ENCODE assay signal across 8 cellular contexts in the genomic region with DNA sequence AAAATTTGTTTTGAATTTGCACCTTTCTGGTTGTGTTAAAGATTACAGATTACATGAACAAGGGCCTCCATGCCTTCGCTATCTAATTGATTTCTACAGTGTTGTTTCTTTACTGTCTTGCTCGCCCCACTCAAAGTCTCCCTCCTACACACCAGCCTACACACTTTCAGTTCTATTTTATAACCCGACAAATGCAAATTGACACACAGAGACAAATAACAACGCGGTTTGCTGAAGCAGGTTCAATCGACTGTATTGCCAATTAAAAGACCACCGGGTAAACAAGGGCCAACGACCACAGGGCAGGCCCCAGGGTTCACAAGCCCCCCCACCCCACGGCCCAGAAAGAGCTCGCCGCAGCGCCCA. TPM values are rescaled to one million over a fixed set of nuclear protein-coding genes. Genes with fewer than 3 reads are reported as not detected.
A peak's percentile ranks its signal among the peaks of the same experiment; 100 is the strongest.
DNase-seq lines count a peak whose midpoint lies in the region; ATAC-seq and TF ChIP-seq lines count a peak whose summit lies in the region.

No MANE protein-coding gene starts in this region.

- H4K20me1 ChIP-seq in IMR-90 (ENCODE audit: insufficient read depth, low read length): peaks cover 48% of the 10 kb centered on the region

- CTCF ChIA-PET in IMR-90 (lab: Yijun Ruan, JAX): interaction anchor here (0.6 kb wide), 1 partner anchor 8 kb away, joined by 3 read pairs; no protein-coding TSS in a partner anchor

- H2AK9ac ChIP-seq in IMR-90 (replicated peaks; ENCODE audit: low read depth, low read length, poor library complexity): peak overlapping the region; percentile 20

- H4K91ac ChIP-seq in IMR-90 (ENCODE audit: insufficient read depth, low read depth, low read length): no peak overlapping the region

- peaks cover 20 to 41% of the 10 kb centered on the region in 2 experiments for H3K79me1 ChIP-seq in IMR-90 (ENCODE audit: low read depth in 1 of 2, low read length in 2 of 2)

- no peak overlapping the region for H2BK20ac ChIP-seq in IMR-90 (ENCODE audit: low read depth, low read length)

- peak overlapping the region; percentile 93 for H3K4me2 ChIP-seq in IMR-90 (ENCODE audit: low read depth, low read length)

- peak overlapping the region; percentile 70 for H3K23ac ChIP-seq in IMR-90 (ENCODE audit: low read depth, low read length)

- H2BK5ac ChIP-seq in IMR-90 (ENCODE audit: low read depth, low read length, poor library complexity, severe bottlenecking): peak overlapping the region; percentile 18

- 0% methylated on average over 8 of the region's 12 CpGs; no CpG with 5 or more reads in 1 of the 2 experiments for WGBS in IMR-90 (ENCODE audit: extremely low coverage in 2 of 2, insufficient read length in 1 of 2), 2 experiments

- peak overlapping the region; percentile 73 for H3K14ac ChIP-seq in IMR-90 (replicated peaks; ENCODE audit: low read depth, low read length)

- no peaks in the 10 kb centered on the region for H3K9me3 ChIP-seq in IMR-90 (ENCODE audit: control insufficient read depth, insufficient read depth, low read length)
- no peaks in the 10 kb centered on the region for H3K9me3 ChIP-seq in muscle layer of colon (ENCODE audit: low read length)

- peak overlapping the region; percentile 95 for H2AFZ ChIP-seq in IMR-90 (replicated peaks; ENCODE audit: low read length, poor library complexity)

- no peak overlapping the region for H2BK120ac ChIP-seq in IMR-90 (ENCODE audit: low read depth, low read length)

- peak overlapping the region; percentile 85 for H3K9ac ChIP-seq in IMR-90 (ENCODE audit: low read depth, low read length)
- peak overlapping the region; percentile 63 for H3K9ac ChIP-seq in muscle layer of colon (ENCODE audit: low read length)

- H3K36me3 ChIP-seq in IMR-90 (ENCODE audit: control insufficient read depth, insufficient read depth, low read length): no peaks in the 10 kb centered on the region
- no peaks in the 10 kb centered on the region for H3K36me3 ChIP-seq in muscle layer of colon (ENCODE audit: insufficient read depth, low read length)

- intact Hi-C loops in IMR-90 (cut with micrococcal nuclease): loop anchor here (1.0 to 5.0 kb wide), 3 partner anchors 33 to 60 kb away; a partner anchor contains a TSS
- intact Hi-C loops in posterior vena cava (cut with DNase I): loop anchor here (5.0 to 10.0 kb wide), 2 partner anchors 45 to 57 kb away; a partner anchor contains a TSS

- peaks cover 14% of the 10 kb centered on the region for H3K4me1 ChIP-seq in IMR-90 (ENCODE audit: control insufficient read depth, insufficient read depth, low read length)
- H3K4me1 ChIP-seq in muscle layer of colon (ENCODE audit: insufficient read depth, low read length): peaks cover 50% of the 10 kb centered on the region

- no peak for TF ChIP-seq POLR2A in IMR-90 (IDR thresholded peaks at IDR 0.05; ENCODE audit: low read depth, low read length)

- BruUV-seq in IMR-90 (replicated peaks; lab: Mats Ljungman, UMichigan): no TSS peak

- in situ Hi-C loops in IMR-90 (cut with MboI; ENCODE audit: low sequenced_read_pairs): no loop called here

- H2AK5ac ChIP-seq in IMR-90 (ENCODE audit: low read depth, low read length): no peak overlapping the region

- DNase-seq in IMR-90 (no peak), caudate nucleus (lab: John Stamatoyannopoulos, UW) (peak in 1 of 61 donors; percentile 37), GM19238 (ENCODE audit: insufficient read length, low spot score) (no peak), NCI-H2107 (lab: John Stamatoyannopoulos, UW) (no peak), posterior vena cava (ENCODE audit: low spot score) (no peak)

- no peaks in the 10 kb centered on the region for H3K27me3 ChIP-seq in IMR-90 (ENCODE audit: control insufficient read depth, insufficient read depth, low read length)
- H3K27me3 ChIP-seq in muscle layer of colon (ENCODE audit: control insufficient read depth in 1 of 2, insufficient read depth in 2 of 2, low read length in 2 of 2): no peaks in the 10 kb centered on the region

- H3K4ac ChIP-seq in IMR-90 (ENCODE audit: low read depth, low read length): peak overlapping the region; percentile 30

- no peak overlapping the region for H4K5ac ChIP-seq in IMR-90 (ENCODE audit: low read depth, low read length)

- H3K18ac ChIP-seq in IMR-90 (ENCODE audit: low read depth, low read length): no peak overlapping the region

- ATAC-seq in GM18907 (IDR thresholded peaks at IDR 0.05; ENCODE audit: unreplicated experiment) (peak; percentile 3), IMR-90 (ENCODE audit: low read depth) (no peak), HG02981 (IDR thresholded peaks at IDR 0.05; ENCODE audit: unreplicated experiment) (no peak)

- H4K8ac ChIP-seq in IMR-90 (ENCODE audit: low read depth in 2 of 2, low read length in 2 of 2): peak overlapping the region in 1 of 2 experiments; percentile 6; a peak in 2 of 4 replicates

- peaks cover 17% of the 10 kb centered on the region; the same call in 1 of the 2 replicates for H3K9me1 ChIP-seq in IMR-90 (ENCODE audit: insufficient read depth, low read length)

- no peak overlapping the region for H2BK15ac ChIP-seq in IMR-90 (ENCODE audit: low read depth, low read length)

- H3K4me3 ChIP-seq in IMR-90 (ENCODE audit: insufficient read depth, low read depth, low read length) (peak overlapping the region; percentile 60), muscle layer of colon (ENCODE audit: low read depth in 1 of 2, low read length in 2 of 2) (peak overlapping the region; percentile 62 to 76)

- TF ChIP-seq RAD21 in IMR-90 (IDR thresholded peaks at IDR 0.05; ENCODE audit: low read length): no peak

- dilution Hi-C loops in IMR-90 (cut with HindIII; ENCODE audit: low sequenced_read_pairs, unreplicated experiment): no loop called here

- POLR2A ChIA-PET in IMR-90 (lab: Charles Lee; ENCODE audit: unreplicated experiment): interaction anchor here (0.5 kb wide), 1 partner anchor 127 kb away, joined by 4 read pairs; no protein-coding TSS in a partner anchor

- peak overlapping the region; percentile 62 for H3K56ac ChIP-seq in IMR-90 (ENCODE audit: extremely low read depth, insufficient read depth, low read length)

- TF ChIP-seq CTCF in IMR-90 (conservative IDR thresholded peaks at IDR 0.05; ENCODE audit: low read depth, low read length): no peak

- H3K27ac ChIP-seq in IMR-90 (ENCODE audit: insufficient read depth, low read length) (peak overlapping the region; percentile 63), caudate nucleus (ENCODE audit: low read depth, low read length) (peak overlapping the region; percentile 89), muscle layer of colon (ENCODE audit: low read depth, low read length) (peak overlapping the region; percentile 93)

TF ChIP-seq in IMR-90, 13 proteins besides CTCF, POLR2A, EP300 and RAD21:
- TF ChIP-seq MAFK (IDR thresholded peaks at IDR 0.05; ENCODE audit: low read depth, low read length) (no peak), RCOR1 (IDR thresholded peaks at IDR 0.05; ENCODE audit: insufficient replicate concordance, low read length) (no peak), MXI1 (IDR thresholded peaks at IDR 0.05; ENCODE audit: borderline replicate concordance, low read depth, low read length) (no peak), BHLHE40 (IDR thresholded peaks at IDR 0.05; ENCODE audit: low read depth, low read length) (no peak), CEBPB (IDR thresholded peaks at IDR 0.05; ENCODE audit: low read depth, low read length) (no peak), NFE2L2 (IDR thresholded peaks at IDR 0.05; ENCODE audit: low read depth, low read length) (no peak), SMC3 (IDR thresholded peaks at IDR 0.05; ENCODE audit: low read depth, low read length) (no peak), MAZ (IDR thresholded peaks at IDR 0.05; ENCODE audit: borderline replicate concordance, low read depth, low read length) (no peak), CHD1 (IDR thresholded peaks at IDR 0.05; ENCODE audit: low read depth, low read length) (no peak), RFX5 (IDR thresholded peaks at IDR 0.05; ENCODE audit: low read depth, low read length) (no peak), FOS (IDR thresholded peaks at IDR 0.05; ENCODE audit: low read depth, low read length) (no peak)
- TF ChIP-seq, protein P1, sequence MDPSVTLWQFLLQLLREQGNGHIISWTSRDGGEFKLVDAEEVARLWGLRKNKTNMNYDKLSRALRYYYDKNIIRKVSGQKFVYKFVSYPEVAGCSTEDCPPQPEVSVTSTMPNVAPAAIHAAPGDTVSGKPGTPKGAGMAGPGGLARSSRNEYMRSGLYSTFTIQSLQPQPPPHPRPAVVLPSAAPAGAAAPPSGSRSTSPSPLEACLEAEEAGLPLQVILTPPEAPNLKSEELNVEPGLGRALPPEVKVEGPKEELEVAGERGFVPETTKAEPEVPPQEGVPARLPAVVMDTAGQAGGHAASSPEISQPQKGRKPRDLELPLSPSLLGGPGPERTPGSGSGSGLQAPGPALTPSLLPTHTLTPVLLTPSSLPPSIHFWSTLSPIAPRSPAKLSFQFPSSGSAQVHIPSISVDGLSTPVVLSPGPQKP (IDR thresholded peaks at IDR 0.05; ENCODE audit: borderline replicate concordance, low read depth, low read length): no peak
- TF ChIP-seq, protein P2, sequence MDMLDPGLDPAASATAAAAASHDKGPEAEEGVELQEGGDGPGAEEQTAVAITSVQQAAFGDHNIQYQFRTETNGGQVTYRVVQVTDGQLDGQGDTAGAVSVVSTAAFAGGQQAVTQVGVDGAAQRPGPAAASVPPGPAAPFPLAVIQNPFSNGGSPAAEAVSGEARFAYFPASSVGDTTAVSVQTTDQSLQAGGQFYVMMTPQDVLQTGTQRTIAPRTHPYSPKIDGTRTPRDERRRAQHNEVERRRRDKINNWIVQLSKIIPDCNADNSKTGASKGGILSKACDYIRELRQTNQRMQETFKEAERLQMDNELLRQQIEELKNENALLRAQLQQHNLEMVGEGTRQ (IDR thresholded peaks at IDR 0.05; ENCODE audit: low read depth, low read length): no peak

RNA-seq across cellular contexts. Expression of a gene that starts 0.9 kb away (rescaled TPM):
- total RNA-seq in IMR-90 (2012; rRNA removed): 138 and 189 TPM in 2 replicates
- polyA plus RNA-seq in IMR-90 (2012; rRNA removed): 51.1 and 61.7 TPM in 2 replicates
- 17.9 and 21.7 TPM in 2 replicates for polyA plus RNA-seq in IMR-90 (2012; cell fraction: cytosol; rRNA removed)
- 14.0 and 58.9 TPM in 2 replicates for polyA plus RNA-seq in IMR-90 (2012; cell fraction: nucleus; rRNA removed; ENCODE audit: low replicate concordance)
- total RNA-seq in posterior vena cava: 10 to 100 TPM; 68.0 to 71.4 TPM

RNA-seq across cellular contexts. Expression of a gene that starts 58.0 kb away (rescaled TPM):
- total RNA-seq in IMR-90 (2012; rRNA removed): 20.0 and 35.7 TPM in 2 replicates
- 47.6 and 52.2 TPM in 2 replicates for polyA plus RNA-seq in IMR-90 (2012; rRNA removed)
- 15.4 and 45.4 TPM in 2 replicates for polyA plus RNA-seq in IMR-90 (2012; cell fraction: cytosol; rRNA removed)
- polyA plus RNA-seq in IMR-90 (2012; cell fraction: nucleus; rRNA removed; ENCODE audit: low replicate concordance): 28.8 and 33.4 TPM in 2 replicates
- 10 to 100 TPM; 49.2 to 52.4 TPM for total RNA-seq in posterior vena cava

RNA-seq across cellular contexts. Expression of a gene that starts 58.3 kb away (rescaled TPM):
- 85.5 and 94.3 TPM in 2 replicates for total RNA-seq in IMR-90 (2012; rRNA removed)
- polyA plus RNA-seq in IMR-90 (2012; rRNA removed): 78.8 and 81.1 TPM in 2 replicates
- 70.6 and 76.8 TPM in 2 replicates for polyA plus RNA-seq in IMR-90 (2012; cell fraction: cytosol; rRNA removed)
- 68.9 and 97.1 TPM in 2 replicates for polyA plus RNA-seq in IMR-90 (2012; cell fraction: nucleus; rRNA removed; ENCODE audit: low replicate concordance)
- 10 to 100 TPM; 41.9 to 46.4 TPM for total RNA-seq in posterior vena cava
